8 cellular contexts compared by ENCODE assay signal in the genomic region with DNA sequence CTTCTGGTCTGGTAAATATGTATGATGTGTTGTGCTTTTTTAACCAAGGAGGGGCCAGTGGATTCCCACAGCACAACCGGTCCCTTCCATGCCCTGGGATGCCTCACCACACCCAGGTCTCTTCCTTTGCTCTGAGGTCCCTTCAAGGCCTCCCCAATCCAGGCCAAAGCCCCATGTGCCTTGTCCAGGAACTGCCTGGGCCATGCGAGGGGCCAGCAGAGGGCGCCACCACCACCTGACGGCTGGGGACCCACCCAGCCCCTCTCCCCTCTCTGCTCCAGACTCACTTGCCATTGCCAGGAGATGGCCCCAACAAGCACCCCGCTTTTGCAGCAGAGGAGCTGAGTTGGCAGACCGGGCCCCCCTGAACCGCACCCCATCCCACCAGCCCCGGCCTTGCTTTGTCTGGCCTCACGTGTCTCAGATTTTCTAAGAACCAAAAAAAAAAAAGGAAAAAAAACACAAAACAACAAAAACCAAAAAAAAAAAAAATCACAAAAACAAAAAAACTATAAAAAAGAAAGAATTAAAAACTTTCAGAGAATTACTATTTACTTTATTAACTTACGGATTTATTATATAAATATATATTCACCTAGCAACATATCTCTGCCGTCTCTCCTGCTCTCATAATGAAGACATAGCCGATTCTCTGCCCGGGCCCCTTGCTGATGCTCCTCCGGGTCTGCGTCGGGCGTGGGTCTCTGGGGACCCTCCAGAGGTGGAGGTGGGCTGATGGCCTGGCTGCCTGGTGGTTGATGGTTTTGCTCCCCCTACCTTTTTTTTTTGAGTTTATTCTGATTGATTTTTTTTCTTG. TPM values are rescaled to one million over a fixed set of nuclear protein-coding genes. Genes with fewer than 3 reads are reported as not detected.
A peak's percentile ranks its signal among the peaks of the same experiment; 100 is the strongest.
DNase-seq lines count a peak whose midpoint lies in the region; ATAC-seq, FAIRE-seq and TF ChIP-seq lines count a peak whose summit lies in the region.

No MANE protein-coding gene starts in this region.

- H3K4me1 ChIP-seq in HEK293 (ENCODE audit: control insufficient read depth, insufficient read depth, low read length) (no peaks in the 10 kb centered on the region), gastroesophageal sphincter (peaks cover 0 to 65% (median 3%) of the 10 kb centered on the region in 3 donors), sigmoid colon (peaks cover 0 to 34% (median 17%) of the 10 kb centered on the region in 4 donors)

- TF ChIP-seq POLR2A in gastroesophageal sphincter (IDR thresholded peaks at IDR 0.05) (no peak), sigmoid colon (IDR thresholded peaks at IDR 0.05) (no peak)

- H3K27me3 Mint-ChIP-seq in activated T-helper 2 cell treated with anti-CD3 and anti-CD28 coated beads, Interferon-gamma antibody, Interleukin-2, Interleukin-4, amounts not matched to agents 10 μg/mL and 5 μg/mL and 100 μg/mL, durations not matched to agents 14 hours and 24 hours and 36 hours (ENCODE audit: low read depth), result no peaks in the 10 kb centered on the region

- FAIRE-seq in RCC 7860 (lab: Jason Lieb, UNC), result no peak

- 73 to 85% methylated on average over 3 to 5 of the region's 17 CpGs for WGBS in gastroesophageal sphincter (ENCODE audit: low coverage in 1 of 2), 2 donors
- 65 to 72% methylated on average over 17 of the region's 17 CpGs for WGBS in sigmoid colon, 2 donors

- peak; percentile 67 for DNase-seq in CD1c-positive myeloid dendritic cell (ENCODE audit: extremely low spot score)
- DNase-seq in RCC 7860 (ENCODE audit: low spot score), result peak; percentile 21
- DNase-seq in activated T-helper 2 cell treated with anti-CD3 and anti-CD28 coated beads, Interferon-gamma antibody, Interleukin-2, Interleukin-4, amounts not matched to agents 10 μg/mL and 5 μg/mL and 100 μg/mL, durations not matched to agents 14 hours and 24 hours and 36 hours (ENCODE audit: low spot score), result peak; percentile 65
- DNase-seq in sigmoid colon, result peak; percentile 82

- TF ChIP-seq CTCF in HEK293 (tag by site-specific recombination; IDR thresholded peaks at IDR 0.05), result peak; percentile 95
- peak in 3 of 4 experiments; percentile 72 to 84 (median 76) for TF ChIP-seq CTCF in gastroesophageal sphincter (IDR thresholded peaks at IDR 0.05)
- TF ChIP-seq CTCF in sigmoid colon (IDR thresholded peaks at IDR 0.05), result peak; percentile 59 to 79 (median 73)

- CTCF ChIA-PET in HEK293 (lab: Yijun Ruan, JAX), result interaction anchor here (0.6 to 2.2 kb wide), 22 partner anchors 10 to 682 kb away, joined by 3 to 9 read pairs (median 3); partner anchors contain the start of genes ACTN4, MRPS12 and SARS2

- TF ChIP-seq EP300 in gastroesophageal sphincter (IDR thresholded peaks at IDR 0.05) (no peak), sigmoid colon (IDR thresholded peaks at IDR 0.05) (no peak)

- peaks cover 60% of the 10 kb centered on the region for H3K36me3 Mint-ChIP-seq in activated T-helper 2 cell treated with anti-CD3 and anti-CD28 coated beads, Interferon-gamma antibody, Interleukin-2, Interleukin-4, amounts not matched to agents 10 μg/mL and 5 μg/mL and 100 μg/mL, durations not matched to agents 14 hours and 24 hours and 36 hours (ENCODE audit: low read depth)

- no peaks in the 10 kb centered on the region for H3K9me3 Mint-ChIP-seq in activated T-helper 2 cell treated with anti-CD3 and anti-CD28 coated beads, Interferon-gamma antibody, Interleukin-2, Interleukin-4, amounts not matched to agents 10 μg/mL and 5 μg/mL and 100 μg/mL, durations not matched to agents 14 hours and 24 hours and 36 hours

- ATAC-seq in gastroesophageal sphincter, result peak; percentile 59
- ATAC-seq in GM19467 (IDR thresholded peaks at IDR 0.05; ENCODE audit: unreplicated experiment), result no peak
- no peak for ATAC-seq in GM18868 (IDR thresholded peaks at IDR 0.05; ENCODE audit: unreplicated experiment)

- intact Hi-C loops in activated T-helper 2 cell treated with anti-CD3 and anti-CD28 coated beads, Interferon-gamma antibody, Interleukin-2, Interleukin-4, amounts not matched to agents 10 μg/mL and 5 μg/mL and 100 μg/mL, durations not matched to agents 14 hours and 24 hours and 36 hours (cut with micrococcal nuclease), result loop anchor here (5.0 kb wide), 1 partner anchor 202 kb away; the partner anchor contains the start of genes MRPS12 and SARS2
- intact Hi-C loops in sigmoid colon (cut with DNase I), result no loop called here

- H3K27me3 ChIP-seq in gastroesophageal sphincter (no peaks in the 10 kb centered on the region), sigmoid colon (no peaks in the 10 kb centered on the region)

- peaks cover 59 to 61% of the 10 kb centered on the region in 2 experiments for H3K36me3 ChIP-seq in HEK293 (ENCODE audit: control insufficient read depth in 2 of 2, insufficient read depth in 1 of 2, low read length in 2 of 2)
- H3K36me3 ChIP-seq in gastroesophageal sphincter, result peaks cover 0 to 69% of the 10 kb centered on the region in 2 donors
- H3K36me3 ChIP-seq in sigmoid colon, result peaks cover 6 to 61% (median 48%) of the 10 kb centered on the region in 4 donors

- H3K27ac Mint-ChIP-seq in activated T-helper 2 cell treated with anti-CD3 and anti-CD28 coated beads, Interferon-gamma antibody, Interleukin-2, Interleukin-4, amounts not matched to agents 10 μg/mL and 5 μg/mL and 100 μg/mL, durations not matched to agents 14 hours and 24 hours and 36 hours, result peak overlapping the region; percentile 53

- POLR2A ChIA-PET in HEK293 (lab: Yijun Ruan, JAX), result interaction anchor here (1.4 kb wide), 1 partner anchor 82 kb away, joined by 4 read pairs; the partner anchor contains the start of gene ACTN4

- H3K27ac ChIP-seq in HEK293 (ENCODE audit: extremely low read depth, low read depth, low read length) (peak overlapping the region; percentile 49; the same call in 1 of the 2 replicates), gastroesophageal sphincter (peak overlapping the region in 3 of 4 donors; percentile 58 to 75 (median 64)), sigmoid colon (peak overlapping the region; percentile 49 to 80 (median 60))

- no peak overlapping the region for H3K4me3 Mint-ChIP-seq in activated T-helper 2 cell treated with anti-CD3 and anti-CD28 coated beads, Interferon-gamma antibody, Interleukin-2, Interleukin-4, amounts not matched to agents 10 μg/mL and 5 μg/mL and 100 μg/mL, durations not matched to agents 14 hours and 24 hours and 36 hours (ENCODE audit: low read depth)

- H3K9me3 ChIP-seq in HEK293 (ENCODE audit: control insufficient read depth, insufficient read depth, low read depth, low read length) (no peaks in the 10 kb centered on the region), gastroesophageal sphincter (no peaks in the 10 kb centered on the region), sigmoid colon (no peaks in the 10 kb centered on the region)

- peaks cover 21% of the 10 kb centered on the region for H3K4me1 Mint-ChIP-seq in activated T-helper 2 cell treated with anti-CD3 and anti-CD28 coated beads, Interferon-gamma antibody, Interleukin-2, Interleukin-4, amounts not matched to agents 10 μg/mL and 5 μg/mL and 100 μg/mL, durations not matched to agents 14 hours and 24 hours and 36 hours (ENCODE audit: low read depth)

- no peak overlapping the region for H3K4me3 ChIP-seq in HEK293 (ENCODE audit: low read depth, low read length)
- H3K4me3 ChIP-seq in gastroesophageal sphincter, result no peak overlapping the region
- no peak overlapping the region for H3K4me3 ChIP-seq in sigmoid colon

TF ChIP-seq in HEK293, 187 proteins besides CTCF, POLR2A, EP300 and RAD21 (continues in another document):
- TF ChIP-seq, protein P1, sequence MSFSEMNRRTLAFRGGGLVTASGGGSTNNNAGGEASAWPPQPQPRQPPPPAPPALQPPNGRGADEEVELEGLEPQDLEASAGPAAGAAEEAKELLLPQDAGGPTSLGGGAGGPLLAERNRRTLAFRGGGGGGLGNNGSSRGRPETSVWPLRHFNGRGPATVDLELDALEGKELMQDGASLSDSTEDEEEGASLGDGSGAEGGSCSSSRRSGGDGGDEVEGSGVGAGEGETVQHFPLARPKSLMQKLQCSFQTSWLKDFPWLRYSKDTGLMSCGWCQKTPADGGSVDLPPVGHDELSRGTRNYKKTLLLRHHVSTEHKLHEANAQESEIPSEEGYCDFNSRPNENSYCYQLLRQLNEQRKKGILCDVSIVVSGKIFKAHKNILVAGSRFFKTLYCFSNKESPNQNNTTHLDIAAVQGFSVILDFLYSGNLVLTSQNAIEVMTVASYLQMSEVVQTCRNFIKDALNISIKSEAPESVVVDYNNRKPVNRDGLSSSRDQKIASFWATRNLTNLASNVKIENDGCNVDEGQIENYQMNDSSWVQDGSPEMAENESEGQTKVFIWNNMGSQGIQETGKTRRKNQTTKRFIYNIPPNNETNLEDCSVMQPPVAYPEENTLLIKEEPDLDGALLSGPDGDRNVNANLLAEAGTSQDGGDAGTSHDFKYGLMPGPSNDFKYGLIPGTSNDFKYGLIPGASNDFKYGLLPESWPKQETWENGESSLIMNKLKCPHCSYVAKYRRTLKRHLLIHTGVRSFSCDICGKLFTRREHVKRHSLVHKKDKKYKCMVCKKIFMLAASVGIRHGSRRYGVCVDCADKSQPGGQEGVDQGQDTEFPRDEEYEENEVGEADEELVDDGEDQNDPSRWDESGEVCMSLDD (tag by site-specific recombination; IDR thresholded peaks at IDR 0.05), result peak; percentile 68; the same call in 1 of the 2 replicates
- TF ChIP-seq ZNF623 (tag by site-specific recombination; IDR thresholded peaks at IDR 0.05) (0 out of 2 replicates have a peak, but pooled peaks have one; percentile 6), ZNF510 (tag by site-specific recombination; IDR thresholded peaks at IDR 0.05; ENCODE audit: insufficient replicate concordance) (no peak)

RNA-seq across cellular contexts. Expression of gene CAPN12, which starts 14.4 kb away (rescaled TPM):
- 2.9 and 3.6 TPM in 2 replicates for total RNA-seq in activated T-helper 2 cell treated with anti-CD3 and anti-CD28 coated beads, Interferon-gamma antibody, Interleukin-2, Interleukin-4, amounts not matched to agents 10 μg/mL and 5 μg/mL and 100 μg/mL, durations not matched to agents 14 hours and 24 hours and 36 hours
- 1 to 10 TPM in 2 of 4 donors, under 1 TPM in 1, not detected in 1; 0.93 to 2.2 (median 1.1) TPM for total RNA-seq in gastroesophageal sphincter
- total RNA-seq in sigmoid colon, result 1 to 10 TPM in 1 of 4 donors, under 1 TPM in 2, not detected in 1; 0.33 to 3.0 (median 0.54) TPM
- polyA plus RNA-seq in sigmoid colon, result 10 to 100 TPM in 1 of 3 donors, 1 to 10 TPM in 2; 5.3 to 14.3 (median 6.0) TPM

RNA-seq across cellular contexts. Expression of gene LGALS7, which starts 43.5 kb away (rescaled TPM):
- total RNA-seq in activated T-helper 2 cell treated with anti-CD3 and anti-CD28 coated beads, Interferon-gamma antibody, Interleukin-2, Interleukin-4, amounts not matched to agents 10 μg/mL and 5 μg/mL and 100 μg/mL, durations not matched to agents 14 hours and 24 hours and 36 hours, result not detected in 2 replicates
- total RNA-seq in gastroesophageal sphincter (10 to 100 TPM in 1 of 4 donors, not detected in 3; 25.8 TPM), sigmoid colon (not detected)
- polyA plus RNA-seq in sigmoid colon, result not detected

RNA-seq across cellular contexts. Expression of gene LGALS7B, which starts 59.1 kb away (rescaled TPM):
- not detected in 2 replicates for total RNA-seq in activated T-helper 2 cell treated with anti-CD3 and anti-CD28 coated beads, Interferon-gamma antibody, Interleukin-2, Interleukin-4, amounts not matched to agents 10 μg/mL and 5 μg/mL and 100 μg/mL, durations not matched to agents 14 hours and 24 hours and 36 hours
- total RNA-seq in gastroesophageal sphincter (10 to 100 TPM in 1 of 4 donors, 1 to 10 TPM in 2, not detected in 1; 2.1 to 58.4 (median 9.8) TPM), sigmoid colon (1 to 10 TPM in 1 of 4 donors, not detected in 3; 3.0 TPM)
- 1 to 10 TPM in 1 of 3 donors, not detected in 2; 1.2 TPM for polyA plus RNA-seq in sigmoid colon

Comparison
In these comparisons a context has a peak if more than half of its experiments do, and no peak if none do; other contexts are left out.
1. DNase-seq: peak in every context shown above with its lines; median percentile 82 in sigmoid colon; 67 in CD1c-positive myeloid dendritic cell; 65 in activated T-helper 2 cell treated with anti-CD3 and anti-CD28 coated beads, Interferon-gamma antibody, Interleukin-2, Interleukin-4, amounts not matched to agents 10 μg/mL and 5 μg/mL and 100 μg/mL, durations not matched to agents 14 hours and 24 hours and 36 hours; 21 in RCC 7860.